Comparison of ENCODE assay signal across 8 cellular contexts in genomic region chr2:53970898-53971681, GRCh38. TPM values are rescaled to one million over a fixed set of nuclear protein-coding genes. Genes with fewer than 3 reads are reported as not detected.
DNase-seq lines count a peak whose midpoint lies in the region; ATAC-seq and TF ChIP-seq lines count a peak whose summit lies in the region.

PSME4 (minus strand) TSS chr2:53970993; CDS start chr2:53970784, 209 bp downstream.

- peaks cover 0 to 12% of the 10 kb centered on the region in 2 donors for H3K36me3 ChIP-seq in left lung

- peaks cover 14 to 35% of the 10 kb centered on the region in 2 donors for H3K4me1 ChIP-seq in left lung

- no peaks in the 10 kb centered on the region for H3K9me3 ChIP-seq in left lung

- TF ChIP-seq CTCF in left lung (IDR thresholded peaks at IDR 0.05) = no peak

- DNase-seq in C1 segment of cervical spinal cord (lab: John Stamatoyannopoulos, UW) = peak; percentile 49 to 96 (median 85)
- peak; percentile 87 for DNase-seq in NCI-H748 (lab: John Stamatoyannopoulos, UW; ENCODE audit: unreplicated experiment)
- peak; percentile 93 to 95 for DNase-seq in activated CD4-positive, alpha-beta T cell treated with anti-CD3 and anti-CD28 coated beads, Interleukin-2, amount 50 U/mL, for 4 hours
- DNase-seq in dermis blood vessel endothelial cell = peak; percentile 95
- peak; percentile 95 to 100 for DNase-seq in left lung
- DNase-seq in stimulated activated CD4-positive, alpha-beta T cell treated with anti-CD3 and anti-CD28 coated beads, Interleukin-2, amount 100 ng/mL, for 4 hours (ENCODE audit: low read depth) = peak; percentile 90

- peak within 1 kb of the TSS; percentile 71 to 81 for H3K4me3 ChIP-seq in left lung

- peak; percentile 83 for ATAC-seq in GM19351 (IDR thresholded peaks at IDR 0.05; ENCODE audit: unreplicated experiment)
- peak; percentile 59 for ATAC-seq in HG03469 (IDR thresholded peaks at IDR 0.05; ENCODE audit: unreplicated experiment)
- peak; percentile 96 for ATAC-seq in left lung

- H3K27me3 ChIP-seq in left lung = no peaks in the 10 kb centered on the region

- peak within 1 kb of the TSS; percentile 90 to 93 for H3K27ac ChIP-seq in left lung

- intact Hi-C loops in left lung (cut with DNase I) = no loop called here

RNA-seq across cellular contexts. Expression of gene PSME4, which starts in this region (rescaled TPM):
- total RNA-seq in dermis blood vessel endothelial cell (30.0 and 71.6 TPM in 2 replicates), left lung (10 to 100 TPM; 51.7 to 56.9 TPM)

Comparison
In these comparisons a context has a peak if more than half of its experiments do, and no peak if none do; other contexts are left out.
1. Peak in every context shown above with its lines: DNase-seq, ATAC-seq, H3K4me3 ChIP-seq and H3K27ac ChIP-seq.